In genomic region chr1:228397454-228397786, GRCh38 we compare ENCODE assay signal across 27 cellular contexts. TPM values are rescaled to one million over a fixed set of nuclear protein-coding genes. Genes with fewer than 3 reads are reported as not detected.
DNase-seq lines count a peak whose midpoint lies in the region; ATAC-seq and TF ChIP-seq lines count a peak whose summit lies in the region.
"Had no signal": no experiment of that assay in that cellular context is flagged by ENCODE, and none has a peak within 500 bp of the region (broad histone marks: within the 10 kb centered on the region; RNA-seq: fewer than 3 reads in every experiment).

No MANE protein-coding gene starts in this region.

- H3K9me3 Mint-ChIP-seq in central memory CD8-positive, alpha-beta T cell = no peaks in the 10 kb centered on the region

- peaks cover 40% of the 10 kb centered on the region for H3K36me3 Mint-ChIP-seq in central memory CD8-positive, alpha-beta T cell (ENCODE audit: insufficient read depth)

- H3K9me3 ChIP-seq in right atrium auricular region (no peaks in the 10 kb centered on the region), upper lobe of right lung (no peaks in the 10 kb centered on the region)
- H3K9me3 ChIP-seq: HAP-1, SJCRH30 had no signal

- intact Hi-C loops in cardiac septum (cut with DNase I) (no loop called here), upper lobe of right lung (cut with DNase I) (no loop called here)

- DNase-seq in cardiac septum (ENCODE audit: low spot score) (peak; percentile 67), right atrium auricular region (ENCODE audit: low spot score) (no peak), upper lobe of right lung (peak; percentile 53), medulla oblongata (ENCODE audit: extremely low spot score) (no peak)
- DNase-seq in Jurkat, Clone E6-1 (ENCODE audit: low read depth, low spot score) = peak; percentile 57
- DNase-seq in central memory CD8-positive, alpha-beta T cell (ENCODE audit: low spot score in 2 of 2) = no peak
- DNase-seq: activated CD4-positive, alpha-beta T cell treated with anti-CD3 and anti-CD28 coated beads, Interleukin-2, amount 50 U/mL, for 1 hour; activated naive CD4-positive, alpha-beta T cell treated with Interleukin-2 at 50 U/mL for 16 hours; cerebellar nuclear complex; glutamatergic neuron; kidney glomerular epithelial cell; NCI-H1048; NCI-H187 treated with DMSO at 0.1 percent for 48 hours; NCI-H526 treated with DMSO at 0.1 percent for 48 hours; nucleus accumbens; SJCRH30; stimulated activated CD4-positive, alpha-beta T cell treated with anti-CD3 and anti-CD28 coated beads, Interleukin-1b, Interleukin-23, amount 100 ng/mL, for 48 hours had no signal

- no peak overlapping the region for H3K4me3 Mint-ChIP-seq in central memory CD8-positive, alpha-beta T cell
- H3K4me3 Mint-ChIP-seq: CD14-positive monocyte had no signal

- peak overlapping the region; percentile 67 for H3K27ac Mint-ChIP-seq in central memory CD8-positive, alpha-beta T cell (ENCODE audit: low read depth)

- H3K27ac ChIP-seq in right atrium auricular region (no peak overlapping the region), upper lobe of right lung (no peak overlapping the region)
- H3K27ac ChIP-seq: dorsolateral prefrontal cortex, HL-60, SJCRH30, skin epidermis had no signal

- H3K4me1 Mint-ChIP-seq in central memory CD8-positive, alpha-beta T cell = peaks cover 33% of the 10 kb centered on the region

- no peak for TF ChIP-seq CTCF in right atrium auricular region (IDR thresholded peaks at IDR 0.05)
- no peak for TF ChIP-seq CTCF in upper lobe of right lung (IDR thresholded peaks at IDR 0.05)

- no peak overlapping the region for H3K4me3 ChIP-seq in right atrium auricular region
- no peak overlapping the region for H3K4me3 ChIP-seq in Jurkat, Clone E6-1 (ENCODE audit: low read length)
- H3K4me3 ChIP-seq in upper lobe of right lung = no peak overlapping the region
- H3K4me3 ChIP-seq: dorsolateral prefrontal cortex, HAP-1, SJCRH30, skin epidermis had no signal

- H3K36me3 ChIP-seq in right atrium auricular region (peaks cover 34% of the 10 kb centered on the region), upper lobe of right lung (peaks cover 66% of the 10 kb centered on the region)

- H3K4me1 ChIP-seq in right atrium auricular region (peaks cover 0 to 15% of the 10 kb centered on the region in 2 donors), upper lobe of right lung (peaks cover 12% of the 10 kb centered on the region)
- H3K4me1 ChIP-seq: HAP-1, SJCRH30 had no signal

- H3K27me3 ChIP-seq in right atrium auricular region (no peaks in the 10 kb centered on the region), upper lobe of right lung (no peaks in the 10 kb centered on the region)
- H3K27me3 ChIP-seq: dorsolateral prefrontal cortex, SJCRH30 had no signal

- no peaks in the 10 kb centered on the region for H3K27me3 Mint-ChIP-seq in central memory CD8-positive, alpha-beta T cell

- no peak for ATAC-seq in central memory CD8-positive, alpha-beta T cell (replicated peaks; ENCODE audit: extremely low read depth, poor library complexity, severe bottlenecking)
- ATAC-seq in upper lobe of right lung (no peak), GM21717 (IDR thresholded peaks at IDR 0.05; ENCODE audit: unreplicated experiment) (no peak)

RNA-seq across cellular contexts. Expression of gene TRIM11, which starts 9.2 kb away (rescaled TPM):
- total RNA-seq in cardiac septum (7.3 TPM), right atrium auricular region (1 to 10 TPM; 5.5 to 9.8 TPM), upper lobe of right lung (22.8 TPM)
- 23.6 TPM for polyA plus RNA-seq in Jurkat, Clone E6-1 (2012; ENCODE audit: insufficient read depth, insufficient read length)

RNA-seq across cellular contexts. Expression of gene TRIM17, which starts 19.2 kb away (rescaled TPM):
- total RNA-seq in cardiac septum (0.46 TPM), right atrium auricular region (not detected), upper lobe of right lung (2.6 TPM)
- polyA plus RNA-seq in Jurkat, Clone E6-1 (2012; ENCODE audit: insufficient read depth, insufficient read length) = not detected
- total RNA-seq: endothelial cell of umbilical vein, LHCN-M2, lung microvascular endothelial cell, pulmonary artery endothelial cell, SJCRH30 had no signal
- polyA plus RNA-seq: CD14-positive monocyte, endothelial cell of umbilical vein had no signal

Comparison
In these comparisons a context has a peak if more than half of its experiments do, and no peak if none do; other contexts are left out.
1. DNase-seq: peak in cardiac septum (single experiment), Jurkat, Clone E6-1 (single experiment) and upper lobe of right lung (single experiment); none in right atrium auricular region (single experiment), central memory CD8-positive, alpha-beta T cell (0 of 2) and medulla oblongata (single experiment).